ENCODE assay signal across 7 cellular contexts in the genomic region with DNA sequence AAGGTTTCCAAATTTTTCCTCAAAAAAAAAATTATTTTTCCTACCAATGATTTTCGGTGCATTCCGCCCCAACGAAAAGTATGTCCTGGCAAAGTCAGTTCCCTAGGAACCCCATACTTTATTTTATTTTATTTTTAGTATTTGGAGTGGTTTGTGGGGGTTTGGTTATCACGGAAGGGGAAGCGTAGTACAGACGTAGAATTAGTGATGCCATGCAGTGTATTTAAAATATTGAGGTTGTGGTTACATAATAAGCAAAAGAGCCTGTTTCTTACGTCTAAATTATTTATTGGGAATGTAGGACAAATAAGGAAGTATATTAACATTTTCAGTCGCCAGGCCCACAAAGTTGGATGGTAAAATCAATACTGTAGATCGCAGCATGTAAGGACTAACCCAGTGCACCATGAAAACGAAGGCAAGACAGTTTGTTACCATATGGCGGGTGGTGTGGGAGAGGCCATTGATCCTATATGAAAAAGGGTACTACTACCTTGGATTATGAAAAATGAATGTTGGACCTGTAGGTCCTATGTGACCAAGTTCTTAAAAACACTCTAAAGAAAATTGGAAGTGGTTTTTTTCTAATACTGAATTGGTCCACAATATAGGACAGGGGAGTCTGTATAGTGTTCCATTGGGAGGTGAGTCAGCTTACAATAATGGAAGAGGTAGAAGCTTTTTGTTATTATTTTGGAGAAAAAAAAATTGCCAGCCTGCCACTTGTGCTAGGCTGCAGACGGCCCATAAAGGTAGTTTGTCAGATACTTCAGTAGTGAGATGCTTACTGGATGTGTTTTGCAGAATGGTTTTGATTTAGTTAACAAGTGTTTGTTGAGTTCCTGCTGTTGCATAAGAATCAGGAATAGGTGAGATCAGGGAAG. TPM values are rescaled to one million over a fixed set of nuclear protein-coding genes. Genes with fewer than 3 reads are reported as not detected.
DNase-seq lines count a peak whose midpoint lies in the region; ATAC-seq and FAIRE-seq lines count a peak whose summit lies in the region.

No MANE protein-coding gene starts in this region.

- no peak for ATAC-seq in HG03520 (IDR thresholded peaks at IDR 0.05; ENCODE audit: unreplicated experiment)

- peak overlapping the region; percentile 69 for H3K4me3 ChIP-seq in HAP-1
- peak overlapping the region; percentile 62 for H3K4me3 ChIP-seq in mesodermal cell (ENCODE audit: extremely low read depth, insufficient read depth, low read length, poor library complexity, severe bottlenecking)

- FAIRE-seq in RCC 7860 (lab: Jason Lieb, UNC), result no peak

- 40 to 41% methylated on average over 6 of the region's 12 CpGs for WGBS in mesodermal cell (ENCODE audit: insufficient coverage in 2 of 2), 2 experiments

- H3K27ac ChIP-seq in caudate nucleus (ENCODE audit: low read depth, low read length) (peak overlapping the region; percentile 92), mesodermal cell (ENCODE audit: low read depth, low read length, severe bottlenecking) (peak overlapping the region; percentile 89)

- in situ Hi-C loops in HAP-1 (cut with MboI; ENCODE audit: low sequenced_read_pairs), result no loop called here

- H3K4me1 ChIP-seq in HAP-1, result peaks cover 16% of the 10 kb centered on the region
- H3K4me1 ChIP-seq in mesodermal cell (ENCODE audit: control insufficient read depth, insufficient read depth, low read length, poor library complexity, severe bottlenecking), result no peaks in the 10 kb centered on the region

- no peak for DNase-seq in HAP-1 (ENCODE audit: low spot score in 2 of 2)
- DNase-seq in NOMO-1 treated with dmso at 0.1 percent for 144 hours (lab: John Stamatoyannopoulos, UW; ENCODE audit: unreplicated experiment), result peak; percentile 12
- no peak for DNase-seq in caudate nucleus (lab: John Stamatoyannopoulos, UW)
- DNase-seq in DMS153 treated with DMSO at 0.1 percent for 48 hours (lab: John Stamatoyannopoulos, UW; ENCODE audit: unreplicated experiment), result no peak
- no peak for DNase-seq in RCC 7860 (ENCODE audit: low spot score)

- H3K9me3 ChIP-seq in HAP-1, result no peaks in the 10 kb centered on the region
- peaks cover 25% of the 10 kb centered on the region for H3K9me3 ChIP-seq in mesodermal cell (ENCODE audit: control insufficient read depth, low read length)

- no peaks in the 10 kb centered on the region for H3K27me3 ChIP-seq in HAP-1 (ENCODE audit: low read depth)

- H3K36me3 ChIP-seq in HAP-1 (replicated peaks), result peaks cover 13% of the 10 kb centered on the region; the same call in 1 of the 2 replicates
- peaks cover 37% of the 10 kb centered on the region for H3K36me3 ChIP-seq in mesodermal cell (ENCODE audit: control insufficient read depth, insufficient read depth, low read length)

RNA-seq across cellular contexts. Expression of a gene that starts 0.7 kb away (rescaled TPM):
- polyA plus RNA-seq in mesodermal cell (2013, experiment 1 of 2), result 29.6 TPM
- 33.6 TPM for polyA plus RNA-seq in mesodermal cell (2013, experiment 2 of 2)

RNA-seq across cellular contexts. Expression of a gene that starts 1.0 kb away (rescaled TPM):
- polyA plus RNA-seq in mesodermal cell (2013, experiment 1 of 2), result 9.0 TPM
- 10.6 TPM for polyA plus RNA-seq in mesodermal cell (2013, experiment 2 of 2)
